8 cellular contexts compared by ENCODE assay signal in genomic region chr1:6731905-6732304, GRCh38.
"Had no signal": no experiment of that assay in that cellular context is flagged by ENCODE, and none has a peak within 500 bp of the region (broad histone marks: within the 10 kb centered on the region; RNA-seq: fewer than 3 reads in every experiment).

No MANE protein-coding gene starts in this region.

- H3K4me3 ChIP-seq: GM23248, HAP-1 had no signal

- DNase-seq: GM23248, GOT3, H7, HFFc6, KBM-7 had no signal

- H2AFZ ChIP-seq: GM23248 had no signal

- H3K9ac ChIP-seq: GM23248 had no signal

- H3K4me1 ChIP-seq: HAP-1 had no signal

- H3K36me3 ChIP-seq: HAP-1 had no signal

- ATAC-seq: HCT116, HepG2 had no signal

- FAIRE-seq: HepG2 had no signal

- H3K9me3 ChIP-seq: HAP-1 had no signal

- H3K27ac ChIP-seq: GM23248 had no signal
